In the genomic region with DNA sequence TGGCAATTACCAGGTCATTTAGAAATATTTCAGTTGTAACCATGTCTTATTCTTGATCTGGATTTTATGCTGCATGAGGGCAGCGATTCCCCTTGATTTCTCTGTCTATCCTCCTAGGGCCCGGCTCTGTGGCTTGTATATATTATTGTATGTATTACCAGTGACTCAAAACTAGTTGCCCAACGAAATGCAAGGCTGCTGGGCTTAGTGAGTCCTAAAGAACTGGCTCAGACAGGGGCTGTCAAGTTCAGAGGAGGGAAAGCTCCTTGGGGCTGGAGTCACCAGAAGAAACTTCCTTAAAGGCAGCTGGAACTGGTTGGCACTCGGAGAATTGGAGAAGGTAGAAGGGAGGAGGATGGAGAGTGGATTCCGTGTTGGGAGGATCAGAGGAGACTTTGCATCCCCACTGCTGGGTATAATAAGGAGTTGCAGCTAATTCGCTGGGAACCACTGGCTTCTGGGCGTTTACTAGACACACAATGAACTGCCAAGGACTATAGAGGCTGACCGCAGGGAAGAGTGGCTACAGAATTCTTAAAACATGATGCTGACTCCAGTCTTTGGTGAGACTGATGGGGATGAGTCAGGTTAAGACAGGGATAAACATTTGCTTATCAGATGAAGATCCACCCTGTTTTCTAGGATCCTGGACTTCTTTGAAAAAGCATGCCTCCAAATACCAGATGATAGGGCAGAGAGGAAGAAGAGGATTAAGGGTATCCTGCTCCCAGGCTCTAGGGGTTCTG, we compare ENCODE assay signal across 19 cellular contexts.
DNase-seq lines count a peak whose midpoint lies in the region; ATAC-seq and TF ChIP-seq lines count a peak whose summit lies in the region.
"Had no signal": no experiment of that assay in that cellular context is flagged by ENCODE, and none has a peak within 500 bp of the region (broad histone marks: within the 10 kb centered on the region; RNA-seq: fewer than 3 reads in every experiment).

No MANE protein-coding gene starts in this region.

- H3K4me1 ChIP-seq in RWPE2 (ENCODE audit: insufficient read depth, poor library complexity, severe bottlenecking) (no peaks in the 10 kb centered on the region), fibroblast of lung (ENCODE audit: control insufficient read depth, extremely low read depth, insufficient read depth, low read length) (peaks cover 21% of the 10 kb centered on the region), vagina (peaks cover 37% of the 10 kb centered on the region)
- H3K4me1 ChIP-seq: thyroid gland had no signal

- peaks cover 5% of the 10 kb centered on the region for H3K79me2 ChIP-seq in fibroblast of lung (ENCODE audit: control insufficient read depth, insufficient read depth, low read length)

- H3K27me3 ChIP-seq in RWPE2 (ENCODE audit: insufficient read depth, poor library complexity, severe bottlenecking) = no peaks in the 10 kb centered on the region
- no peaks in the 10 kb centered on the region for H3K27me3 ChIP-seq in fibroblast of lung (ENCODE audit: control insufficient read depth, insufficient read depth, low read length)
- no peaks in the 10 kb centered on the region for H3K27me3 ChIP-seq in vagina
- H3K27me3 ChIP-seq: thyroid gland had no signal

- H3K27ac ChIP-seq in RWPE2 (ENCODE audit: poor library complexity, severe bottlenecking) = no peak overlapping the region
- H3K27ac ChIP-seq in fibroblast of lung (ENCODE audit: insufficient read depth, low read length) = peak overlapping the region; percentile 46
- no peak overlapping the region for H3K27ac ChIP-seq in vagina
- H3K27ac ChIP-seq: thyroid gland, VCaP had no signal

- no peaks in the 10 kb centered on the region for H4K20me1 ChIP-seq in fibroblast of lung (ENCODE audit: control insufficient read depth, extremely low read depth, insufficient read depth, low read length)

- H3K9me3 ChIP-seq in RWPE2 (ENCODE audit: severe bottlenecking) (no peaks in the 10 kb centered on the region), fibroblast of lung (ENCODE audit: control insufficient read depth, insufficient read depth, low read depth, low read length) (no peaks in the 10 kb centered on the region), vagina (no peaks in the 10 kb centered on the region)
- H3K9me3 ChIP-seq: thyroid gland had no signal

- peak; percentile 93 for DNase-seq in ELR (ENCODE audit: low read depth)
- DNase-seq in RWPE2 (ENCODE audit: low spot score) = no peak
- peak; percentile 65 to 84 for DNase-seq in fibroblast of lung (ENCODE audit: low read depth in 2 of 2)
- no peak for DNase-seq in sciatic nerve (ENCODE audit: low spot score)
- no peak for DNase-seq in vagina (ENCODE audit: extremely low spot score in 2 of 2)
- DNase-seq in dermis blood vessel endothelial cell = no peak
- DNase-seq in RKO (ENCODE audit: low spot score) = no peak
- DNase-seq: activated CD8-positive, alpha-beta memory T cell treated with anti-CD3 and anti-CD28 coated beads, Interleukin-2, amount 10 ng/mL, durations not matched to agents 7 days and 5 days; activated gamma-delta T cell treated with Interleukin-2 at 50 U/mL for 16 hours; caudate nucleus; hypothalamus; naive thymus-derived CD8-positive, alpha-beta T cell; NCI-H1105 treated with DMSO at 0.1 percent for 48 hours; NCI-H446 treated with DMSO at 0.1 percent for 48 hours; stimulated activated CD4-positive, alpha-beta T cell treated with anti-CD3 and anti-CD28 coated beads, Interleukin-2, amount 100 ng/mL, for 24 hours; thyroid gland had no signal

- H3K4me3 ChIP-seq in RWPE2 (ENCODE audit: severe bottlenecking) (no peak overlapping the region), fibroblast of lung (replicated peaks in 1 of 4; ENCODE audit: control extremely low read depth in 1 of 4, insufficient read depth in 1 of 4, low read depth in 3 of 4, low read length in 4 of 4) (no peak overlapping the region), vagina (no peak overlapping the region)
- H3K4me3 ChIP-seq: thyroid gland had no signal

- H3K9ac ChIP-seq in fibroblast of lung (ENCODE audit: insufficient read depth, low read length) = no peak overlapping the region

- no peaks in the 10 kb centered on the region for H3K36me3 ChIP-seq in RWPE2 (ENCODE audit: low read depth)
- H3K36me3 ChIP-seq in fibroblast of lung (ENCODE audit: control insufficient read depth, insufficient read depth, low read length) = no peaks in the 10 kb centered on the region
- H3K36me3 ChIP-seq in vagina = no peaks in the 10 kb centered on the region
- H3K36me3 ChIP-seq: thyroid gland had no signal

- TF ChIP-seq CTCF in RWPE2 (IDR thresholded peaks at IDR 0.05; ENCODE audit: poor library complexity, severe bottlenecking) (no peak), fibroblast of lung (conservative IDR thresholded peaks at IDR 0.05 in 1 of 2, IDR thresholded peaks at IDR 0.05 in 1 of 2; ENCODE audit: low read depth in 1 of 2, low read length in 2 of 2) (no peak), vagina (IDR thresholded peaks at IDR 0.05) (no peak)

- no peak overlapping the region for H2AFZ ChIP-seq in fibroblast of lung (ENCODE audit: low read length)

- peak overlapping the region; percentile 42 for H3K4me2 ChIP-seq in fibroblast of lung (ENCODE audit: extremely low read depth, insufficient read depth, low read length)

- intact Hi-C loops in sciatic nerve (cut with DNase I) (no loop called here), vagina (cut with DNase I) (no loop called here)

- no peak for TF ChIP-seq POLR2A in vagina (IDR thresholded peaks at IDR 0.05)

- ATAC-seq in RWPE2 (ENCODE audit: low read depth) = peak; percentile 63
- peak; percentile 50 for ATAC-seq in sciatic nerve
- ATAC-seq in GM21515 (IDR thresholded peaks at IDR 0.05; ENCODE audit: unreplicated experiment) = no peak
- ATAC-seq: activated CD8-positive, alpha-beta memory T cell treated with anti-CD3 and anti-CD28 coated beads, Interleukin-2, amount 10 ng/mL, durations not matched to agents 7 days and 5 days; left lobe of liver; naive thymus-derived CD8-positive, alpha-beta T cell had no signal

Comparison
In these comparisons a context has a peak if more than half of its experiments do, and no peak if none do; other contexts are left out.
1. DNase-seq: peak in ELR (single experiment) and fibroblast of lung (2 of 2); none in RWPE2 (single experiment), sciatic nerve (single experiment), vagina (0 of 2), dermis blood vessel endothelial cell (single experiment) and RKO (single experiment).